ENCODE assay signal across 8 cellular contexts in genomic region chr4:183797445-183798248, GRCh38.
A peak's percentile ranks its signal among the peaks of the same experiment; 100 is the strongest.
DNase-seq lines count a peak whose midpoint lies in the region; ATAC-seq and TF ChIP-seq lines count a peak whose summit lies in the region.

No MANE protein-coding gene starts in this region.

- H3K4me1 Mint-ChIP-seq in T-cell: peaks cover 6 to 15% (median 13%) of the 10 kb centered on the region in 3 donors

- DNase-seq in GM20000 (ENCODE audit: low spot score) (peak; percentile 41), T-cell (no peak), fibroblast of villous mesenchyme (ENCODE audit: low read depth) (peak; percentile 4), NCI-H2196 treated with DMSO at 0.1 percent for 48 hours (lab: John Stamatoyannopoulos, UW; ENCODE audit: unreplicated experiment) (no peak)
- DNase-seq in stimulated activated CD4-positive, alpha-beta T cell treated with anti-CD3 and anti-CD28 coated beads, Interleukin-2, amount 100 ng/mL, for 48 hours: no peak

- peaks cover 8 to 16% (median 11%) of the 10 kb centered on the region in 3 donors for H3K9me3 Mint-ChIP-seq in T-cell

- POLR2A ChIA-PET in T-cell (lab: Charles Lee): no interaction called here

- CTCF ChIA-PET in T-cell (lab: Charles Lee): no interaction called here

- peak overlapping the region; percentile 23 for H3K4me3 ChIP-seq in fibroblast of villous mesenchyme (ENCODE audit: low read depth, low read length)
- H3K4me3 ChIP-seq in neutrophil (ENCODE audit: low read depth in 1 of 2, low read length in 1 of 2): peak overlapping the region; percentile 62 to 72

- H3K36me3 Mint-ChIP-seq in T-cell: no peaks in the 10 kb centered on the region

- H3K27me3 ChIP-seq in neutrophil: peaks cover 7% of the 10 kb centered on the region

- no peaks in the 10 kb centered on the region for H3K36me3 ChIP-seq in neutrophil

- H3K27me3 Mint-ChIP-seq in T-cell: peaks cover 54 to 67% of the 10 kb centered on the region in 2 donors

- no peak for TF ChIP-seq CTCF in GM20000 (IDR thresholded peaks at IDR 0.05; ENCODE audit: extremely low read depth, missing control alignments)
- no peak for TF ChIP-seq CTCF in fibroblast of villous mesenchyme (IDR thresholded peaks at IDR 0.05; ENCODE audit: insufficient read depth, low read depth, low read length)
- TF ChIP-seq CTCF in neutrophil (IDR thresholded peaks at IDR 0.05): no peak

- peaks cover 13 to 27% of the 10 kb centered on the region in 2 experiments for H3K4me1 ChIP-seq in neutrophil (ENCODE audit: control insufficient read depth in 1 of 2, insufficient read depth in 1 of 2, low read depth in 1 of 2, low read length in 1 of 2)

- no peak overlapping the region for H3K27ac Mint-ChIP-seq in T-cell

- H3K4me3 Mint-ChIP-seq in T-cell: peak overlapping the region in 1 of 3 donors; percentile 71

- peak overlapping the region; percentile 48 for H3K27ac ChIP-seq in neutrophil

- H3K9me3 ChIP-seq in neutrophil: no peaks in the 10 kb centered on the region

- ATAC-seq in T-cell (replicated peaks in 1 of 4) (peak in 3 of 4 experiments; percentile 16 to 38 (median 26)), HG02852 (IDR thresholded peaks at IDR 0.05; ENCODE audit: unreplicated experiment) (no peak), GM18868 (IDR thresholded peaks at IDR 0.05; ENCODE audit: unreplicated experiment) (no peak)

Comparison
In these comparisons a context has a peak if more than half of its experiments do, and no peak if none do; other contexts are left out.
1. DNase-seq: peak in GM20000 (single experiment) and fibroblast of villous mesenchyme (single experiment); none in T-cell (0 of 34), stimulated activated CD4-positive, alpha-beta T cell treated with anti-CD3 and anti-CD28 coated beads, Interleukin-2, amount 100 ng/mL, for 48 hours (0 of 2) and NCI-H2196 treated with DMSO at 0.1 percent for 48 hours (single experiment).
2. ATAC-seq: peak in T-cell (3 of 4); none in HG02852 (single experiment) and GM18868 (single experiment).